1 cellular context compared by ENCODE assay signal in the genomic region with DNA sequence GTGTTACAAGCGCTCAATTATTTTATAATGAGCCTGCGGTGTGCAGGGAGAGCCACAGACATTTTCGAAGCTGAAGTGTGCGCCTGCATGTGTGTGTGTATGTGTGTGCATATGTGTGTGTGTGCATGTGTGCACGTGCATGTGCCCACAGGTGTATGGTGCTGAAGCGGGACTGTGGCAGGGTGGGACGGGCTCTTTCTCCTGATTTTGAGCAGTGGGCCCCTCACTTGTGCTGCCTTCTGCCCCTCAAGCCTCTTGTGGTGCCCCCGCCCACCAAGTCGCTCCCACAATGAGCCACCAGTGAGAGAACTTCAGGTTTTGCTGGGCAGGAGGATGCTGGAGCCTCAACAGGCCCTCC.
TF ChIP-seq lines count a peak whose summit lies in the region.

No MANE protein-coding gene starts in this region.

TF ChIP-seq in H1, 55 proteins besides CTCF, POLR2A, EP300 and RAD21:
- TF ChIP-seq CREB1 (IDR thresholded peaks at IDR 0.05), result no peak
- TF ChIP-seq FOSL1 (IDR thresholded peaks at IDR 0.05; ENCODE audit: insufficient read depth, low read depth, low read length), result no peak
- TF ChIP-seq SRF (IDR thresholded peaks at IDR 0.05; ENCODE audit: low read depth, low read length), result no peak
- no peak for TF ChIP-seq EGR1 (IDR thresholded peaks at IDR 0.05; ENCODE audit: borderline replicate concordance, low read depth, low read length)
- TF ChIP-seq SP4 (IDR thresholded peaks at IDR 0.05; ENCODE audit: low read length), result no peak
- no peak for TF ChIP-seq SIN3A (conservative IDR thresholded peaks at IDR 0.05 in 1 of 2, IDR thresholded peaks at IDR 0.05 in 1 of 2; ENCODE audit: low read depth in 1 of 2, low read length in 2 of 2)
- no peak for TF ChIP-seq SIRT6 (IDR thresholded peaks at IDR 0.05; ENCODE audit: low read length)
- TF ChIP-seq BRCA1 (IDR thresholded peaks at IDR 0.05; ENCODE audit: low read depth, low read length), result no peak
- TF ChIP-seq SP1 (IDR thresholded peaks at IDR 0.05; ENCODE audit: low read depth, low read length), result no peak
- TF ChIP-seq HDAC2 (IDR thresholded peaks at IDR 0.05; ENCODE audit: borderline replicate concordance in 1 of 2, low read depth in 2 of 2, low read length in 2 of 2), result no peak
